28 cellular contexts compared by ENCODE assay signal in genomic region chr15:100121285-100121684, GRCh38.
"Had no signal": no experiment of that assay in that cellular context is flagged by ENCODE, and none has a peak within 500 bp of the region (broad histone marks: within the 10 kb centered on the region; RNA-seq: fewer than 3 reads in every experiment).

No MANE protein-coding gene starts in this region.

- H3K4me1 Mint-ChIP-seq: natural killer cell; neural crest cell; stimulated activated effector memory CD8-positive, alpha-beta T cell treated with anti-CD3 and anti-CD28 coated beads, Interleukin-12 subunit alpha, Interleukin-12 subunit beta, amount 100 ng/mL, for 72 hours; stimulated activated naive B cell treated with anti-CD40 and anti-IgM and Interleukin-4, amounts not matched to agents 10 μg/mL and 1 μg/mL and 100 μg/mL, for 72 hours had no signal

- H3K9me3 ChIP-seq: ovary, thyroid gland had no signal

- H3K9ac ChIP-seq: parathyroid adenoma had no signal

- H3K4me3 ChIP-seq: ovary, psoas muscle, right lobe of liver, sigmoid colon, stomach, thoracic aorta, thyroid gland, tibial nerve, upper lobe of left lung, vagina had no signal

- H3K4me3 Mint-ChIP-seq: natural killer cell; nephron progenitor cell; neural crest cell; stimulated activated effector memory CD8-positive, alpha-beta T cell treated with anti-CD3 and anti-CD28 coated beads, Interleukin-12 subunit alpha, Interleukin-12 subunit beta, amount 100 ng/mL, for 72 hours; stimulated activated naive B cell treated with anti-CD40 and anti-IgM and Interleukin-4, amounts not matched to agents 10 μg/mL and 1 μg/mL and 100 μg/mL, for 72 hours; stimulated activated naive CD8-positive, alpha-beta T cell treated with anti-CD3 and anti-CD28 coated beads, Interleukin-15, Interleukin-2, amounts not matched to agents 100 ng/mL and 50 ng/mL, for 24 hours had no signal

- ATAC-seq: natural killer cell; psoas muscle; right cardiac atrium; right lobe of liver; stimulated activated effector memory CD8-positive, alpha-beta T cell treated with anti-CD3 and anti-CD28 coated beads, Interleukin-12 subunit alpha, Interleukin-12 subunit beta, amount 100 ng/mL, for 72 hours; stimulated activated naive B cell treated with anti-CD40 and anti-IgM and Interleukin-4, amounts not matched to agents 10 μg/mL and 1 μg/mL and 100 μg/mL, for 72 hours had no signal

- H3K27ac ChIP-seq: ovary, parathyroid adenoma, psoas muscle, right lobe of liver, sigmoid colon, stomach, thoracic aorta, thyroid gland, tibial nerve, upper lobe of left lung, vagina had no signal

- H3K36me3 ChIP-seq: ovary, right lobe of liver, sigmoid colon, thoracic aorta, thyroid gland, tibial nerve, upper lobe of left lung, vagina had no signal

- H3K27me3 ChIP-seq: ovary, right lobe of liver, sigmoid colon, stomach, thyroid gland, tibial nerve, upper lobe of left lung, vagina had no signal

- DNase-seq: natural killer cell; nephron progenitor cell; occipital lobe; ovary; posterior cingulate gyrus; psoas muscle; right cardiac atrium; right lobe of liver; sigmoid colon; small intestine; stimulated activated CD4-positive, alpha-beta T cell treated with anti-CD3 and anti-CD28 coated beads, Interleukin-15, amount 100 ng/mL, for 24 hours; stimulated activated CD4-positive, alpha-beta T cell treated with anti-CD3 and anti-CD28 coated beads, Interleukin-2, amount 100 ng/mL, for 24 hours; stimulated activated CD4-positive, alpha-beta T cell treated with anti-CD3 and anti-CD28 coated beads, Interleukin-2, amount 100 ng/mL, for 48 hours; stimulated activated CD4-positive, alpha-beta T cell treated with anti-CD3 and anti-CD28 coated beads, Interleukin-4, amount 100 ng/mL, for 24 hours; stimulated activated naive B cell treated with anti-CD40 and anti-IgM and Interleukin-4, amounts not matched to agents 10 μg/mL and 1 μg/mL and 100 μg/mL, for 72 hours; stimulated activated naive CD4-positive, alpha-beta T cell treated with Interleukin-2 at 50 U/mL for 16 hours; stomach; thyroid gland; trophoblast cell; upper lobe of left lung had no signal

- H3K27ac Mint-ChIP-seq: natural killer cell; nephron progenitor cell; progenitor cell of endocrine pancreas; stimulated activated effector memory CD8-positive, alpha-beta T cell treated with anti-CD3 and anti-CD28 coated beads, Interleukin-12 subunit alpha, Interleukin-12 subunit beta, amount 100 ng/mL, for 72 hours; stimulated activated naive B cell treated with anti-CD40 and anti-IgM and Interleukin-4, amounts not matched to agents 10 μg/mL and 1 μg/mL and 100 μg/mL, for 72 hours; stimulated activated naive CD8-positive, alpha-beta T cell treated with anti-CD3 and anti-CD28 coated beads, Interleukin-15, Interleukin-2, amounts not matched to agents 100 ng/mL and 50 ng/mL, for 24 hours had no signal

- H3K36me3 Mint-ChIP-seq: stimulated activated effector memory CD8-positive, alpha-beta T cell treated with anti-CD3 and anti-CD28 coated beads, Interleukin-12 subunit alpha, Interleukin-12 subunit beta, amount 100 ng/mL, for 72 hours had no signal

- H3K79me2 ChIP-seq: parathyroid adenoma had no signal

- H3K27me3 Mint-ChIP-seq: progenitor cell of endocrine pancreas; stimulated activated naive B cell treated with anti-CD40 and anti-IgM and Interleukin-4, amounts not matched to agents 10 μg/mL and 1 μg/mL and 100 μg/mL, for 72 hours; stimulated activated naive CD8-positive, alpha-beta T cell treated with anti-CD3 and anti-CD28 coated beads, Interleukin-15, Interleukin-2, amounts not matched to agents 100 ng/mL and 50 ng/mL, for 24 hours had no signal

- H2AFZ ChIP-seq: parathyroid adenoma had no signal

- FAIRE-seq: small intestine had no signal

- H3K4me1 ChIP-seq: parathyroid adenoma, psoas muscle, right lobe of liver, vagina had no signal
